ENCODE assay signal across 9 cellular contexts in genomic region chr16:19040400-19040799, GRCh38.
"Had no signal": no experiment of that assay in that cellular context is flagged by ENCODE, and none has a peak within 500 bp of the region (broad histone marks: within the 10 kb centered on the region; RNA-seq: fewer than 3 reads in every experiment).

No MANE protein-coding gene starts in this region.

- H3K4me3 ChIP-seq: GM23248, GM23338, HAP-1 had no signal

- H3K9me3 Mint-ChIP-seq: HFFc6 had no signal

- H3K27ac Mint-ChIP-seq: GM23338, H9, HFFc6 had no signal

- H3K4me1 Mint-ChIP-seq: GM23338, H9 had no signal

- H3K36me3 ChIP-seq: HAP-1 had no signal

- H3K4me1 ChIP-seq: HAP-1 had no signal

- H3K4me3 Mint-ChIP-seq: GM23338, H9, HFFc6 had no signal

- DNase-seq: GM23248, GOT3, H7, H9, HCEC 1CT, HFFc6 had no signal

- H3K9me3 ChIP-seq: HAP-1 had no signal

- ATAC-seq: GM23338, HCT116 had no signal

- H3K27ac ChIP-seq: GM23248 had no signal
